ENCODE assay signal across 13 cellular contexts in genomic region chr9:114894206-114894605, GRCh38. TPM values are rescaled to one million over a fixed set of nuclear protein-coding genes. Genes with fewer than 3 reads are reported as not detected.
A peak's percentile ranks its signal among the peaks of the same experiment; 100 is the strongest.
DNase-seq lines count a peak whose midpoint lies in the region; ATAC-seq and TF ChIP-seq lines count a peak whose summit lies in the region.
"Had no signal": no experiment of that assay in that cellular context is flagged by ENCODE, and none has a peak within 500 bp of the region (broad histone marks: within the 10 kb centered on the region; RNA-seq: fewer than 3 reads in every experiment).

No MANE protein-coding gene starts in this region.

- H3K27ac ChIP-seq in OCI-LY7 (ENCODE audit: low read depth, low read length, poor library complexity, severe bottlenecking) (peak overlapping the region; percentile 93), psoas muscle (peak overlapping the region; percentile 51)
- H3K27ac ChIP-seq: body of pancreas, KMS-11 had no signal

- H3K4me2 ChIP-seq in OCI-LY7 (ENCODE audit: low read length) = peak overlapping the region; percentile 63
- H3K4me2 ChIP-seq: KMS-11 had no signal

- no peaks in the 10 kb centered on the region for H3K9me2 ChIP-seq in OCI-LY7 (ENCODE audit: insufficient read depth, low read length)

- H3K27me3 Mint-ChIP-seq in T-helper 1 cell treated with Interleukin-12 subunit alpha and Interleukin-12 subunit beta and Interleukin-4 antibody, amounts not matched to agents 30 μg/mL and 1 μg/mL, for 36 hours (ENCODE audit: low read depth) = no peaks in the 10 kb centered on the region
- H3K27me3 Mint-ChIP-seq in effector memory CD8-positive, alpha-beta T cell = no peaks in the 10 kb centered on the region

- intact Hi-C loops in OCI-LY7 (cut with micrococcal nuclease; ENCODE audit: unreplicated experiment) (loop anchor here (2.0 to 5.0 kb wide), 2 partner anchors 35 to 87 kb away; partner anchors contain the start of gene TNFSF15), psoas muscle (cut with DNase I) (no loop called here)

- H2AFZ ChIP-seq in OCI-LY7 (ENCODE audit: low read length) = peak overlapping the region; percentile 94; the same call in 1 of the 2 replicates

- peak overlapping the region; percentile 91 for H3K27ac Mint-ChIP-seq in T-helper 1 cell treated with Interleukin-12 subunit alpha and Interleukin-12 subunit beta and Interleukin-4 antibody, amounts not matched to agents 30 μg/mL and 1 μg/mL, for 36 hours
- peak overlapping the region; percentile 66 to 74 for H3K27ac Mint-ChIP-seq in effector memory CD8-positive, alpha-beta T cell

- no peak for TF ChIP-seq CTCF in OCI-LY7 (conservative IDR thresholded peaks at IDR 0.05; ENCODE audit: low read length)
- TF ChIP-seq CTCF in psoas muscle (IDR thresholded peaks at IDR 0.05) = no peak

- no peak for DNase-seq in T-helper 1 cell
- DNase-seq in OCI-LY7 (ENCODE audit: low spot score) = no peak
- DNase-seq in effector memory CD8-positive, alpha-beta T cell = no peak
- no peak for DNase-seq in psoas muscle
- no peak for DNase-seq in NOMO-1 (lab: John Stamatoyannopoulos, UW; ENCODE audit: unreplicated experiment in 2 of 2)
- DNase-seq: activated CD4-positive, CD25-positive, alpha-beta regulatory T cell; head of caudate nucleus; stimulated activated CD4-positive, alpha-beta T cell treated with anti-CD3 and anti-CD28 coated beads, Interleukin-4, amount 100 ng/mL, for 1 hour had no signal

- CTCF ChIA-PET in OCI-LY7 (lab: Charles Lee; ENCODE audit: unreplicated experiment) = interaction anchor here (2.4 kb wide), 1 partner anchor 15 kb away, joined by 11 read pairs; no protein-coding TSS in a partner anchor

- no peaks in the 10 kb centered on the region for H4K20me1 ChIP-seq in OCI-LY7 (ENCODE audit: insufficient read depth, low read length)

- peaks cover 57% of the 10 kb centered on the region for H3K4me1 Mint-ChIP-seq in T-helper 1 cell treated with Interleukin-12 subunit alpha and Interleukin-12 subunit beta and Interleukin-4 antibody, amounts not matched to agents 30 μg/mL and 1 μg/mL, for 36 hours (ENCODE audit: low read depth)
- peaks cover 41 to 52% of the 10 kb centered on the region in 2 donors for H3K4me1 Mint-ChIP-seq in effector memory CD8-positive, alpha-beta T cell (ENCODE audit: low read depth in 2 of 2)

- H3K36me3 ChIP-seq in OCI-LY7 (ENCODE audit: insufficient read depth, low read length) = 0 out of 2 replicates have a peak, but pooled peaks cover 3% of the 10 kb centered on the region
- H3K36me3 ChIP-seq in psoas muscle (ENCODE audit: insufficient read depth in 1 of 2, low read depth in 1 of 2) = no peaks in the 10 kb centered on the region

- ATAC-seq in effector memory CD8-positive, alpha-beta T cell (replicated peaks) = no peak
- ATAC-seq in psoas muscle (no peak), GM18520 (IDR thresholded peaks at IDR 0.05; ENCODE audit: unreplicated experiment) (no peak), GM21737 (IDR thresholded peaks at IDR 0.05; ENCODE audit: unreplicated experiment) (no peak)

- WGBS in psoas muscle, 3 donors = 74 to 83% (median 75%) methylated on average over 3 of the region's 3 CpGs

- POLR2A ChIA-PET in OCI-LY7 (lab: Charles Lee) = interaction anchor here (0.8 to 2.7 kb wide), 4 partner anchors 15 to 35 kb away, joined by 4 to 12 read pairs (median 8); no protein-coding TSS in a partner anchor

- H3K4me1 ChIP-seq in OCI-LY7 (ENCODE audit: insufficient read depth, low read length, poor library complexity, severe bottlenecking) = peaks cover 71% of the 10 kb centered on the region
- no peaks in the 10 kb centered on the region for H3K4me1 ChIP-seq in psoas muscle

- H3K27me3 ChIP-seq in psoas muscle (ENCODE audit: insufficient read depth in 3 of 3, low read length in 2 of 3) = peaks cover 0 to 2% (median 0%) of the 10 kb centered on the region in 3 donors
- H3K27me3 ChIP-seq: body of pancreas had no signal

- H3K9me3 ChIP-seq in OCI-LY7 (ENCODE audit: low read length) (no peaks in the 10 kb centered on the region; the same call in 1 of the 2 replicates), psoas muscle (no peaks in the 10 kb centered on the region)
- H3K9me3 ChIP-seq: body of pancreas had no signal

- H3K4me3 Mint-ChIP-seq in T-helper 1 cell treated with Interleukin-12 subunit alpha and Interleukin-12 subunit beta and Interleukin-4 antibody, amounts not matched to agents 30 μg/mL and 1 μg/mL, for 36 hours = peak overlapping the region; percentile 49
- peak overlapping the region; percentile 30 to 38 for H3K4me3 Mint-ChIP-seq in effector memory CD8-positive, alpha-beta T cell

- no TSS peak for BruUV-seq in OCI-LY7 (replicated peaks; lab: Mats Ljungman, UMichigan)

- peaks cover 57% of the 10 kb centered on the region for H3K36me3 Mint-ChIP-seq in T-helper 1 cell treated with Interleukin-12 subunit alpha and Interleukin-12 subunit beta and Interleukin-4 antibody, amounts not matched to agents 30 μg/mL and 1 μg/mL, for 36 hours (ENCODE audit: low read depth)
- H3K36me3 Mint-ChIP-seq in effector memory CD8-positive, alpha-beta T cell (ENCODE audit: insufficient read depth) = peaks cover 3% of the 10 kb centered on the region

- H3K4me3 ChIP-seq in OCI-LY7 (ENCODE audit: low read depth, low read length, poor library complexity, severe bottlenecking) = peak overlapping the region; percentile 22
- no peak overlapping the region for H3K4me3 ChIP-seq in psoas muscle
- H3K4me3 ChIP-seq: body of pancreas had no signal

- H3K9me3 Mint-ChIP-seq in T-helper 1 cell treated with Interleukin-12 subunit alpha and Interleukin-12 subunit beta and Interleukin-4 antibody, amounts not matched to agents 30 μg/mL and 1 μg/mL, for 36 hours = peaks cover 24% of the 10 kb centered on the region
- no peaks in the 10 kb centered on the region for H3K9me3 Mint-ChIP-seq in effector memory CD8-positive, alpha-beta T cell

- no peaks in the 10 kb centered on the region for H3K79me2 ChIP-seq in OCI-LY7 (ENCODE audit: insufficient read depth, low read depth, low read length)

RNA-seq across cellular contexts. Expression of gene TNFSF8, which starts 36.2 kb away (rescaled TPM):
- 27.7 and 28.4 TPM in 2 replicates for total RNA-seq in OCI-LY7 (2014; rRNA removed; shearing (Covaris generic))
- total RNA-seq in OCI-LY7 (2022) (50.3 and 53.1 TPM in 2 replicates), psoas muscle (1 to 10 TPM in 1 of 4 donors, under 1 TPM in 3; 0.45 to 1.6 (median 0.60) TPM)
- polyA plus RNA-seq in psoas muscle = under 1 TPM; 0.07 to 0.16 (median 0.10) TPM

Comparison
In these comparisons a context has a peak if more than half of its experiments do, and no peak if none do; other contexts are left out.
1. RNA of gene TNFSF8, which starts 36.2 kb away (total RNA-seq): 27.7 to 53.1 TPM in OCI-LY7; 0.45 to 1.6 TPM in psoas muscle; every median in the first group is over 10 times any median in the second.